In genomic region chr9:128786681-128787582, GRCh38 we compare ENCODE assay signal across 1 cellular context.
TF ChIP-seq lines count a peak whose summit lies in the region.

Gene TBC1D13 (plus strand): TSS chr9:128787253. CDS start chr9:128787354, 101 bp downstream.

TF ChIP-seq in H1, 55 proteins besides CTCF, POLR2A, EP300 and RAD21:
- TF ChIP-seq MAX (IDR thresholded peaks at IDR 0.05) (peak; percentile 98), TCF12 (IDR thresholded peaks at IDR 0.05; ENCODE audit: low read depth, low read length) (no peak), ATF2 (IDR thresholded peaks at IDR 0.05; ENCODE audit: low read length) (no peak), TAF7 (optimal IDR thresholded peaks at IDR 0.05; ENCODE audit: borderline replicate concordance, low read depth, low read length) (no peak), TBP (IDR thresholded peaks at IDR 0.05; ENCODE audit: low read depth, low read length) (peak; percentile 69; the same call in 1 of the 2 replicates), CEBPB (IDR thresholded peaks at IDR 0.05; ENCODE audit: low read depth, low read length) (peak; percentile 91), POU5F1 (IDR thresholded peaks at IDR 0.05; ENCODE audit: low read depth, low read length) (no peak), SIN3A (conservative IDR thresholded peaks at IDR 0.05 in 1 of 2, IDR thresholded peaks at IDR 0.05 in 1 of 2; ENCODE audit: low read depth in 1 of 2, low read length in 2 of 2) (peak; percentile 28 to 95; a peak in 3 of 4 replicates), KDM4A (IDR thresholded peaks at IDR 0.05; ENCODE audit: low read depth, low read length, severe bottlenecking) (peak; percentile 76), SRF (IDR thresholded peaks at IDR 0.05; ENCODE audit: low read depth, low read length) (no peak), HDAC2 (IDR thresholded peaks at IDR 0.05; ENCODE audit: borderline replicate concordance in 1 of 2, low read depth in 2 of 2, low read length in 2 of 2) (peak in 1 of 2 experiments; percentile 76; a peak in 1 of 4 replicates), JUN (IDR thresholded peaks at IDR 0.05; ENCODE audit: low read depth, low read length) (no peak), SP1 (IDR thresholded peaks at IDR 0.05; ENCODE audit: low read depth, low read length) (peak; percentile 53; the same call in 1 of the 2 replicates), SAP30 (IDR thresholded peaks at IDR 0.05; ENCODE audit: insufficient read depth, insufficient replicate concordance, low read length) (no peak), CHD1 (IDR thresholded peaks at IDR 0.05; ENCODE audit: low read depth, low read length) (no peak), BACH1 (IDR thresholded peaks at IDR 0.05; ENCODE audit: low read length) (no peak), CREB1 (IDR thresholded peaks at IDR 0.05) (peak; percentile 76), RBBP5 (IDR thresholded peaks at IDR 0.05; ENCODE audit: borderline replicate concordance, low read depth, low read length) (peak; percentile 72; the same call in 1 of the 2 replicates), SUZ12 (IDR thresholded peaks at IDR 0.05; ENCODE audit: low read length) (no peak), E2F6 (IDR thresholded peaks at IDR 0.05) (peak; percentile 97), SP4 (IDR thresholded peaks at IDR 0.05; ENCODE audit: low read length) (peak; percentile 90; the same call in 1 of the 2 replicates), EGR1 (IDR thresholded peaks at IDR 0.05; ENCODE audit: borderline replicate concordance, low read depth, low read length) (peak; percentile 61; the same call in 1 of the 2 replicates), HDAC6 (IDR thresholded peaks at IDR 0.05; ENCODE audit: low read depth, low read length) (no peak), FOSL1 (IDR thresholded peaks at IDR 0.05; ENCODE audit: insufficient read depth, low read depth, low read length) (0 out of 2 replicates have a peak, but pooled peaks have one; percentile 56), TAF1 (IDR thresholded peaks at IDR 0.05; ENCODE audit: low read depth, low read length) (peak; percentile 53; the same call in 1 of the 2 replicates), SIX5 (IDR thresholded peaks at IDR 0.05; ENCODE audit: low read depth, low read length) (no peak), BCL11A (IDR thresholded peaks at IDR 0.05; ENCODE audit: low read depth in 2 of 2, low read length in 2 of 2) (no peak), SP2 (IDR thresholded peaks at IDR 0.05; ENCODE audit: low read length) (no peak), CTBP2 (IDR thresholded peaks at IDR 0.05; ENCODE audit: borderline replicate concordance, insufficient read depth, insufficient read length, low read length) (no peak), TEAD4 (IDR thresholded peaks at IDR 0.05; ENCODE audit: low read depth, low read length) (no peak), NANOG (IDR thresholded peaks at IDR 0.05; ENCODE audit: insufficient read depth, low read depth, low read length, poor library complexity, severe bottlenecking) (no peak), RNF2 (IDR thresholded peaks at IDR 0.05; ENCODE audit: borderline replicate concordance, low read depth, low read length, missing control alignments, poor library complexity, severe bottlenecking) (no peak), POLR2AphosphoS5 (IDR thresholded peaks at IDR 0.05; ENCODE audit: low read depth, low read length) (no peak), BRCA1 (IDR thresholded peaks at IDR 0.05; ENCODE audit: low read depth, low read length) (no peak), YY1 (IDR thresholded peaks at IDR 0.05; ENCODE audit: low read depth, low read length) (peak; percentile 39; the same call in 1 of the 2 replicates), EZH2 (IDR thresholded peaks at IDR 0.05; ENCODE audit: low read depth, low read length, severe bottlenecking) (no peak), RFX5 (IDR thresholded peaks at IDR 0.05; ENCODE audit: borderline replicate concordance, low read depth, low read length) (no peak), PHF8 (conservative IDR thresholded peaks at IDR 0.05; ENCODE audit: low read depth, low read length) (peak; percentile 77), JUND (IDR thresholded peaks at IDR 0.05; ENCODE audit: low read length) (no peak), KDM1A (IDR thresholded peaks at IDR 0.05; ENCODE audit: borderline replicate concordance, low read length) (no peak), SIRT6 (IDR thresholded peaks at IDR 0.05; ENCODE audit: low read length) (no peak), RXRA (IDR thresholded peaks at IDR 0.05; ENCODE audit: insufficient read depth, low read depth, low read length) (no peak), KDM5A (IDR thresholded peaks at IDR 0.05; ENCODE audit: low read length) (0 out of 2 replicates have a peak, but pooled peaks have one; percentile 43), ZNF274 (IDR thresholded peaks at IDR 0.05; ENCODE audit: borderline replicate concordance, extremely low read depth, low read length) (no peak), MAFK (IDR thresholded peaks at IDR 0.05; ENCODE audit: low read depth, low read length) (no peak), CBX8 (IDR thresholded peaks at IDR 0.05; ENCODE audit: borderline replicate concordance, low read depth, low read length) (no peak), USF2 (IDR thresholded peaks at IDR 0.05; ENCODE audit: low read length) (peak; percentile 87), GABPA (IDR thresholded peaks at IDR 0.05; ENCODE audit: borderline replicate concordance, insufficient read depth, low read length) (peak; percentile 86), GTF2F1 (IDR thresholded peaks at IDR 0.05; ENCODE audit: borderline replicate concordance, low read depth, low read length) (0 out of 2 replicates have a peak, but pooled peaks have one; percentile 61), NRF1 (IDR thresholded peaks at IDR 0.05; ENCODE audit: low read depth, low read length) (no peak), ASH2L (IDR thresholded peaks at IDR 0.05; ENCODE audit: low read length) (peak; percentile 92), CHD2 (IDR thresholded peaks at IDR 0.05; ENCODE audit: low read length) (peak; percentile 68), CBX5 (IDR thresholded peaks at IDR 0.05; ENCODE audit: low read depth, low read length) (no peak)
- TF ChIP-seq, protein P1, sequence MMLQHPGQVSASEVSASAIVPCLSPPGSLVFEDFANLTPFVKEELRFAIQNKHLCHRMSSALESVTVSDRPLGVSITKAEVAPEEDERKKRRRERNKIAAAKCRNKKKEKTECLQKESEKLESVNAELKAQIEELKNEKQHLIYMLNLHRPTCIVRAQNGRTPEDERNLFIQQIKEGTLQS (IDR thresholded peaks at IDR 0.05; ENCODE audit: insufficient read depth, low read depth, low read length), result peak; percentile 65
- TF ChIP-seq, protein P2, sequence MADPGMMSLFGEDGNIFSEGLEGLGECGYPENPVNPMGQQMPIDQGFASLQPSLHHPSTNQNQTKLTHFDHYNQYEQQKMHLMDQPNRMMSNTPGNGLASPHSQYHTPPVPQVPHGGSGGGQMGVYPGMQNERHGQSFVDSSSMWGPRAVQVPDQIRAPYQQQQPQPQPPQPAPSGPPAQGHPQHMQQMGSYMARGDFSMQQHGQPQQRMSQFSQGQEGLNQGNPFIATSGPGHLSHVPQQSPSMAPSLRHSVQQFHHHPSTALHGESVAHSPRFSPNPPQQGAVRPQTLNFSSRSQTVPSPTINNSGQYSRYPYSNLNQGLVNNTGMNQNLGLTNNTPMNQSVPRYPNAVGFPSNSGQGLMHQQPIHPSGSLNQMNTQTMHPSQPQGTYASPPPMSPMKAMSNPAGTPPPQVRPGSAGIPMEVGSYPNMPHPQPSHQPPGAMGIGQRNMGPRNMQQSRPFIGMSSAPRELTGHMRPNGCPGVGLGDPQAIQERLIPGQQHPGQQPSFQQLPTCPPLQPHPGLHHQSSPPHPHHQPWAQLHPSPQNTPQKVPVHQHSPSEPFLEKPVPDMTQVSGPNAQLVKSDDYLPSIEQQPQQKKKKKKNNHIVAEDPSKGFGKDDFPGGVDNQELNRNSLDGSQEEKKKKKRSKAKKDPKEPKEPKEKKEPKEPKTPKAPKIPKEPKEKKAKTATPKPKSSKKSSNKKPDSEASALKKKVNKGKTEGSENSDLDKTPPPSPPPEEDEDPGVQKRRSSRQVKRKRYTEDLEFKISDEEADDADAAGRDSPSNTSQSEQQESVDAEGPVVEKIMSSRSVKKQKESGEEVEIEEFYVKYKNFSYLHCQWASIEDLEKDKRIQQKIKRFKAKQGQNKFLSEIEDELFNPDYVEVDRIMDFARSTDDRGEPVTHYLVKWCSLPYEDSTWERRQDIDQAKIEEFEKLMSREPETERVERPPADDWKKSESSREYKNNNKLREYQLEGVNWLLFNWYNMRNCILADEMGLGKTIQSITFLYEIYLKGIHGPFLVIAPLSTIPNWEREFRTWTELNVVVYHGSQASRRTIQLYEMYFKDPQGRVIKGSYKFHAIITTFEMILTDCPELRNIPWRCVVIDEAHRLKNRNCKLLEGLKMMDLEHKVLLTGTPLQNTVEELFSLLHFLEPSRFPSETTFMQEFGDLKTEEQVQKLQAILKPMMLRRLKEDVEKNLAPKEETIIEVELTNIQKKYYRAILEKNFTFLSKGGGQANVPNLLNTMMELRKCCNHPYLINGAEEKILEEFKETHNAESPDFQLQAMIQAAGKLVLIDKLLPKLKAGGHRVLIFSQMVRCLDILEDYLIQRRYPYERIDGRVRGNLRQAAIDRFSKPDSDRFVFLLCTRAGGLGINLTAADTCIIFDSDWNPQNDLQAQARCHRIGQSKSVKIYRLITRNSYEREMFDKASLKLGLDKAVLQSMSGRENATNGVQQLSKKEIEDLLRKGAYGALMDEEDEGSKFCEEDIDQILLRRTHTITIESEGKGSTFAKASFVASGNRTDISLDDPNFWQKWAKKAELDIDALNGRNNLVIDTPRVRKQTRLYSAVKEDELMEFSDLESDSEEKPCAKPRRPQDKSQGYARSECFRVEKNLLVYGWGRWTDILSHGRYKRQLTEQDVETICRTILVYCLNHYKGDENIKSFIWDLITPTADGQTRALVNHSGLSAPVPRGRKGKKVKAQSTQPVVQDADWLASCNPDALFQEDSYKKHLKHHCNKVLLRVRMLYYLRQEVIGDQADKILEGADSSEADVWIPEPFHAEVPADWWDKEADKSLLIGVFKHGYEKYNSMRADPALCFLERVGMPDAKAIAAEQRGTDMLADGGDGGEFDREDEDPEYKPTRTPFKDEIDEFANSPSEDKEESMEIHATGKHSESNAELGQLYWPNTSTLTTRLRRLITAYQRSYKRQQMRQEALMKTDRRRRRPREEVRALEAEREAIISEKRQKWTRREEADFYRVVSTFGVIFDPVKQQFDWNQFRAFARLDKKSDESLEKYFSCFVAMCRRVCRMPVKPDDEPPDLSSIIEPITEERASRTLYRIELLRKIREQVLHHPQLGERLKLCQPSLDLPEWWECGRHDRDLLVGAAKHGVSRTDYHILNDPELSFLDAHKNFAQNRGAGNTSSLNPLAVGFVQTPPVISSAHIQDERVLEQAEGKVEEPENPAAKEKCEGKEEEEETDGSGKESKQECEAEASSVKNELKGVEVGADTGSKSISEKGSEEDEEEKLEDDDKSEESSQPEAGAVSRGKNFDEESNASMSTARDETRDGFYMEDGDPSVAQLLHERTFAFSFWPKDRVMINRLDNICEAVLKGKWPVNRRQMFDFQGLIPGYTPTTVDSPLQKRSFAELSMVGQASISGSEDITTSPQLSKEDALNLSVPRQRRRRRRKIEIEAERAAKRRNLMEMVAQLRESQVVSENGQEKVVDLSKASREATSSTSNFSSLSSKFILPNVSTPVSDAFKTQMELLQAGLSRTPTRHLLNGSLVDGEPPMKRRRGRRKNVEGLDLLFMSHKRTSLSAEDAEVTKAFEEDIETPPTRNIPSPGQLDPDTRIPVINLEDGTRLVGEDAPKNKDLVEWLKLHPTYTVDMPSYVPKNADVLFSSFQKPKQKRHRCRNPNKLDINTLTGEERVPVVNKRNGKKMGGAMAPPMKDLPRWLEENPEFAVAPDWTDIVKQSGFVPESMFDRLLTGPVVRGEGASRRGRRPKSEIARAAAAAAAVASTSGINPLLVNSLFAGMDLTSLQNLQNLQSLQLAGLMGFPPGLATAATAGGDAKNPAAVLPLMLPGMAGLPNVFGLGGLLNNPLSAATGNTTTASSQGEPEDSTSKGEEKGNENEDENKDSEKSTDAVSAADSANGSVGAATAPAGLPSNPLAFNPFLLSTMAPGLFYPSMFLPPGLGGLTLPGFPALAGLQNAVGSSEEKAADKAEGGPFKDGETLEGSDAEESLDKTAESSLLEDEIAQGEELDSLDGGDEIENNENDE (IDR thresholded peaks at IDR 0.05; ENCODE audit: insufficient replicate concordance, low read length), result no peak
